13 cellular contexts compared by ENCODE assay signal in the genomic region with DNA sequence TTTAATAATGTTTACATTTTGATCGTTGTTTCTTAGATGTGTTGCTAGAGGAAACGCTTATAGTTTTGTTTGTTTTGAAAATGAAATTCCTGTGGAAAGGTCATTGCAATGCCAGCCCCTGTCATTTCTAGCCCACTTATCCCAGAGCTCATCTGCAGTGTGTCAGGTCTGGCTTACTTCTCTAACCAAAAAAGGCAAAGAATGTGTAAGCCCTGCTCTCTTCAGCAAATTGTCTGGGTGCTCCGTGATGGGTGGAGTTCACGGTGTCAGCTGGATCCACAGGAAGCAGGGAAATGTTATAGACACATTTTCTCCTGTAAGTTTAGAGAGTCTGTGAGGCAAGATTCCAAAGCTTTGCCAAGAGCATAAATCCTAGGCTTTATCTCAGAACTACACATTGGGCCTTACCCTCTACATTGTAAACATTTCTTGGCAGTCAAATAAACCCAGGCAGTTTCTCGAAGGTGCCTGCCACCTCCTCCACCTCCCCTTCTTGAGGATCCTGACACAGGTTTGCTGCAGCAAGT. TPM values are rescaled to one million over a fixed set of nuclear protein-coding genes. Genes with fewer than 3 reads are reported as not detected.
DNase-seq lines count a peak whose midpoint lies in the region; TF ChIP-seq lines count a peak whose summit lies in the region.
"Had no signal": no experiment of that assay in that cellular context is flagged by ENCODE, and none has a peak within 500 bp of the region (broad histone marks: within the 10 kb centered on the region; RNA-seq: fewer than 3 reads in every experiment).

No MANE protein-coding gene starts in this region.

- H3K4me1 Mint-ChIP-seq in activated T-cell treated with anti-CD3 and anti-CD28 coated beads, Interleukin-2, amount 50 U/mL, for 24 hours (ENCODE audit: low read depth), result peaks cover 16% of the 10 kb centered on the region

- no peak overlapping the region for H3K4me3 Mint-ChIP-seq in activated T-cell treated with anti-CD3 and anti-CD28 coated beads, Interleukin-2, amount 50 U/mL, for 24 hours
- H3K4me3 Mint-ChIP-seq: B cell; central memory CD8-positive, alpha-beta T cell had no signal

- no peaks in the 10 kb centered on the region for H3K27me3 Mint-ChIP-seq in activated T-cell treated with anti-CD3 and anti-CD28 coated beads, Interleukin-2, amount 50 U/mL, for 24 hours
- H3K27me3 Mint-ChIP-seq: B cell; central memory CD8-positive, alpha-beta T cell had no signal

- no peak overlapping the region for H3K4me3 ChIP-seq in fibroblast of pulmonary artery (replicated peaks; ENCODE audit: low read depth, low read length)
- H3K4me3 ChIP-seq: GM12878, thyroid gland had no signal

- no peak overlapping the region for H3K27ac Mint-ChIP-seq in activated T-cell treated with anti-CD3 and anti-CD28 coated beads, Interleukin-2, amount 50 U/mL, for 24 hours
- H3K27ac Mint-ChIP-seq: B cell had no signal

- H3K27ac ChIP-seq in RWPE1, result peak overlapping the region; percentile 14; the same call in 1 of the 2 replicates
- H3K27ac ChIP-seq: thyroid gland had no signal

- CTCF ChIA-PET in RWPE1 (lab: Yijun Ruan, JAX), result interaction anchor here (0.6 to 1.2 kb wide), 3 partner anchors 9 to 25 kb away, joined by 4 to 5 read pairs (median 5); no protein-coding TSS in a partner anchor

- POLR2A ChIA-PET in RWPE1 (lab: Yijun Ruan, JAX; ENCODE audit: low non-redundant PET), result no interaction called here

- H3K36me3 Mint-ChIP-seq in activated T-cell treated with anti-CD3 and anti-CD28 coated beads, Interleukin-2, amount 50 U/mL, for 24 hours (ENCODE audit: low read depth), result peaks cover 95% of the 10 kb centered on the region

- no peak for TF ChIP-seq CTCF in RWPE1 (conservative IDR thresholded peaks at IDR 0.05; ENCODE audit: low read depth)
- TF ChIP-seq CTCF in fibroblast of pulmonary artery (IDR thresholded peaks at IDR 0.05; ENCODE audit: low read length, missing control alignments), result no peak

- DNase-seq in AG08395 (ENCODE audit: low spot score) (peak; percentile 31), RWPE1 (ENCODE audit: low spot score) (no peak), fibroblast of pulmonary artery (ENCODE audit: low read depth) (peak; percentile 87), myocyte (ENCODE audit: low read depth) (peak; percentile 39), SW 1271 (lab: John Stamatoyannopoulos, UW) (no peak), GM19240 (ENCODE audit: insufficient read length, low spot score) (no peak)
- DNase-seq in activated T-cell treated with anti-CD3 and anti-CD28 coated beads, Interleukin-2, amount 50 U/mL, for 24 hours, result no peak
- DNase-seq in activated CD4-positive, alpha-beta T cell treated with anti-CD3 and anti-CD28 coated beads for 4 hours, result no peak
- DNase-seq: NCI-H146, thyroid gland had no signal

- no peaks in the 10 kb centered on the region for H3K9me3 Mint-ChIP-seq in activated T-cell treated with anti-CD3 and anti-CD28 coated beads, Interleukin-2, amount 50 U/mL, for 24 hours
- H3K9me3 Mint-ChIP-seq: central memory CD8-positive, alpha-beta T cell had no signal

RNA-seq across cellular contexts. Expression of gene RPRD1B, which starts 50.9 kb away (rescaled TPM):
- 24.2 and 24.3 TPM in 2 replicates for total RNA-seq in myocyte
- 15.0 TPM for polyA plus RNA-seq in myocyte (2012)

RNA-seq across cellular contexts. Expression of gene TTI1, which starts 51.2 kb away (rescaled TPM):
- 20.0 and 21.8 TPM in 2 replicates for total RNA-seq in myocyte
- 10.2 TPM for polyA plus RNA-seq in myocyte (2012)

Comparison
In these comparisons a context has a peak if more than half of its experiments do, and no peak if none do; other contexts are left out.
1. DNase-seq: peak in AG08395 (single experiment), fibroblast of pulmonary artery (single experiment) and myocyte (single experiment); none in RWPE1 (single experiment), activated T-cell treated with anti-CD3 and anti-CD28 coated beads, Interleukin-2, amount 50 U/mL, for 24 hours (single experiment), SW 1271 (0 of 2), activated CD4-positive, alpha-beta T cell treated with anti-CD3 and anti-CD28 coated beads for 4 hours (0 of 2) and GM19240 (single experiment).